29 cellular contexts compared by ENCODE assay signal in genomic region chr1:5067251-5067650, GRCh38.
"Had no signal": no experiment of that assay in that cellular context is flagged by ENCODE, and none has a peak within 500 bp of the region (broad histone marks: within the 10 kb centered on the region; RNA-seq: fewer than 3 reads in every experiment).

No MANE protein-coding gene starts in this region.

- H3K4me1 Mint-ChIP-seq: activated B cell treated with CpG ODN at 0.5 μM for 24 hours; activated naive CD4-positive, alpha-beta T cell treated with anti-CD3 and anti-CD28 coated beads, Interleukin-2, amount 50 U/mL, for 24 hours; activated naive CD8-positive, alpha-beta T cell treated with anti-CD3 and anti-CD28 coated beads, Interleukin-2, amount 50 U/mL, for 24 hours; activated T-helper 17 cell treated with anti-CD3 and anti-CD28 coated beads, Interleukin-2, amount 50 U/mL, for 72 hours; natural killer cell; stimulated activated memory B cell treated with anti-CD40 and anti-IgM and Interleukin-4, amounts not matched to agents 10 μg/mL and 1 μg/mL and 100 μg/mL, for 72 hours; stimulated activated naive CD8-positive, alpha-beta T cell treated with anti-CD3 and anti-CD28 coated beads, Interleukin-15, amount 100 ng/mL, for 72 hours had no signal

- H3K9me3 ChIP-seq: sigmoid colon, thyroid gland, upper lobe of right lung had no signal

- H3K9me3 Mint-ChIP-seq: activated B cell treated with CpG ODN at 0.5 μM for 24 hours; activated T-cell treated with anti-CD3 and anti-CD28 coated beads, Interleukin-2, amount 50 U/mL, for 4 hours; activated T-helper 17 cell treated with anti-CD3 and anti-CD28 coated beads, Interleukin-2, amount 50 U/mL, for 72 hours; natural killer cell; stimulated activated memory B cell treated with anti-CD40 and anti-IgM and Interleukin-4, amounts not matched to agents 10 μg/mL and 1 μg/mL and 100 μg/mL, for 72 hours; stimulated activated naive CD8-positive, alpha-beta T cell treated with anti-CD3 and anti-CD28 coated beads, Interleukin-15, amount 100 ng/mL, for 72 hours had no signal

- H3K36me3 ChIP-seq: gastroesophageal sphincter, heart left ventricle, left lung, lower lobe of right lung, neural progenitor cell, sigmoid colon, thyroid gland, upper lobe of right lung had no signal

- H3K27ac Mint-ChIP-seq: activated B cell treated with CpG ODN at 0.5 μM for 24 hours; activated CD8-positive, alpha-beta T cell treated with anti-CD3 and anti-CD28 coated beads for 36 hours; activated naive CD4-positive, alpha-beta T cell treated with anti-CD3 and anti-CD28 coated beads, Interleukin-2, amount 50 U/mL, for 24 hours; activated naive CD8-positive, alpha-beta T cell treated with anti-CD3 and anti-CD28 coated beads, Interleukin-2, amount 50 U/mL, for 24 hours; activated T-helper 17 cell treated with anti-CD3 and anti-CD28 coated beads, Interleukin-2, amount 50 U/mL, for 72 hours; natural killer cell; neural progenitor cell; stimulated activated memory B cell treated with anti-CD40 and anti-IgM and Interleukin-4, amounts not matched to agents 10 μg/mL and 1 μg/mL and 100 μg/mL, for 72 hours; stimulated activated naive CD8-positive, alpha-beta T cell treated with anti-CD3 and anti-CD28 coated beads, Interleukin-15, amount 100 ng/mL, for 72 hours had no signal

- H3K4me3 ChIP-seq: gastroesophageal sphincter, heart left ventricle, left lung, lower lobe of right lung, neural progenitor cell, psoas muscle, sigmoid colon, thyroid gland, upper lobe of right lung had no signal

- DNase-seq: activated B cell treated with CpG ODN at 0.5 μM for 24 hours; activated CD4-positive, alpha-beta T cell treated with anti-CD3 and anti-CD28 coated beads, Interleukin-2, amount 50 U/mL, for 1 hour; activated CD8-positive, alpha-beta T cell treated with anti-CD3 and anti-CD28 coated beads for 36 hours; activated naive CD8-positive, alpha-beta T cell treated with anti-CD3 and anti-CD28 coated beads, Interleukin-2, amount 50 U/mL, for 24 hours; activated T-cell treated with anti-CD3 and anti-CD28 coated beads, Interleukin-2, amount 50 U/mL, for 4 hours; amygdala; caudate nucleus; heart left ventricle; hypothalamus; kidney glomerular epithelial cell; left lung; lower lobe of right lung; mesenchymal stem cell; natural killer cell; occipital lobe; psoas muscle; sigmoid colon; small intestine; stimulated activated CD4-positive, alpha-beta T cell treated with anti-CD3 and anti-CD28 coated beads, Interleukin-4, amount 100 ng/mL, for 4 hours; stimulated activated CD8-positive, alpha-beta memory T cell treated with anti-CD3 and anti-CD28 coated beads, Interleukin-4, amount 100 ng/mL, for 48 hours; stimulated activated naive CD8-positive, alpha-beta T cell treated with anti-CD3 and anti-CD28 coated beads, Interleukin-15, amount 100 ng/mL, for 72 hours; thyroid gland; upper lobe of right lung had no signal

- H2AFZ ChIP-seq: neural progenitor cell, parathyroid adenoma had no signal

- H3K27me3 ChIP-seq: gastroesophageal sphincter, left lung, neural progenitor cell, sigmoid colon, thyroid gland had no signal

- H3K27ac ChIP-seq: gastroesophageal sphincter, heart left ventricle, left lung, lower lobe of right lung, neural progenitor cell, parathyroid adenoma, psoas muscle, sigmoid colon, thyroid gland, upper lobe of right lung had no signal

- H3K4me3 Mint-ChIP-seq: activated B cell treated with CpG ODN at 0.5 μM for 24 hours; activated CD8-positive, alpha-beta T cell treated with anti-CD3 and anti-CD28 coated beads for 36 hours; activated naive CD4-positive, alpha-beta T cell treated with anti-CD3 and anti-CD28 coated beads, Interleukin-2, amount 50 U/mL, for 24 hours; activated naive CD8-positive, alpha-beta T cell treated with anti-CD3 and anti-CD28 coated beads, Interleukin-2, amount 50 U/mL, for 24 hours; activated T-cell treated with anti-CD3 and anti-CD28 coated beads, Interleukin-2, amount 50 U/mL, for 4 hours; activated T-helper 17 cell treated with anti-CD3 and anti-CD28 coated beads, Interleukin-2, amount 50 U/mL, for 72 hours; natural killer cell; neural progenitor cell; stimulated activated memory B cell treated with anti-CD40 and anti-IgM and Interleukin-4, amounts not matched to agents 10 μg/mL and 1 μg/mL and 100 μg/mL, for 72 hours; stimulated activated naive CD8-positive, alpha-beta T cell treated with anti-CD3 and anti-CD28 coated beads, Interleukin-15, amount 100 ng/mL, for 72 hours had no signal

- H3K4me1 ChIP-seq: gastroesophageal sphincter, heart left ventricle, left lung, lower lobe of right lung, parathyroid adenoma, psoas muscle, sigmoid colon, thyroid gland, upper lobe of right lung had no signal

- ATAC-seq: activated CD8-positive, alpha-beta T cell treated with anti-CD3 and anti-CD28 coated beads for 36 hours; activated naive CD8-positive, alpha-beta T cell treated with anti-CD3 and anti-CD28 coated beads, Interleukin-2, amount 50 U/mL, for 24 hours; activated T-cell treated with anti-CD3 and anti-CD28 coated beads, Interleukin-2, amount 50 U/mL, for 4 hours; activated T-helper 17 cell treated with anti-CD3 and anti-CD28 coated beads, Interleukin-2, amount 50 U/mL, for 72 hours; gastroesophageal sphincter; heart left ventricle; left lung; lower lobe of right lung; natural killer cell; psoas muscle; stimulated activated memory B cell treated with anti-CD40 and anti-IgM and Interleukin-4, amounts not matched to agents 10 μg/mL and 1 μg/mL and 100 μg/mL, for 72 hours; stimulated activated naive CD8-positive, alpha-beta T cell treated with anti-CD3 and anti-CD28 coated beads, Interleukin-15, amount 100 ng/mL, for 72 hours; upper lobe of right lung had no signal

- H3K36me3 Mint-ChIP-seq: natural killer cell; neural progenitor cell; stimulated activated memory B cell treated with anti-CD40 and anti-IgM and Interleukin-4, amounts not matched to agents 10 μg/mL and 1 μg/mL and 100 μg/mL, for 72 hours had no signal

- H3K79me2 ChIP-seq: parathyroid adenoma had no signal

- H3K27me3 Mint-ChIP-seq: stimulated activated memory B cell treated with anti-CD40 and anti-IgM and Interleukin-4, amounts not matched to agents 10 μg/mL and 1 μg/mL and 100 μg/mL, for 72 hours; stimulated activated naive CD8-positive, alpha-beta T cell treated with anti-CD3 and anti-CD28 coated beads, Interleukin-15, amount 100 ng/mL, for 72 hours had no signal

- H3K4me2 ChIP-seq: neural progenitor cell had no signal
